Comparison of ENCODE assay signal across 8 cellular contexts in genomic region chrX:10157545-10157944, GRCh38. TPM values are rescaled to one million over a fixed set of nuclear protein-coding genes. Genes with fewer than 3 reads are reported as not detected.
A peak's percentile ranks its signal among the peaks of the same experiment; 100 is the strongest.
DNase-seq lines count a peak whose midpoint lies in the region; ATAC-seq, FAIRE-seq and TF ChIP-seq lines count a peak whose summit lies in the region.

No MANE protein-coding gene starts in this region.

- no peaks in the 10 kb centered on the region for H3K79me2 ChIP-seq in astrocyte (ENCODE audit: insufficient read depth, low read length)
- H3K79me2 ChIP-seq in hepatocyte = no peaks in the 10 kb centered on the region

- no peak for ATAC-seq in effector memory CD8-positive, alpha-beta T cell (replicated peaks)

- H3K4me3 Mint-ChIP-seq in astrocyte (ENCODE audit: unreplicated experiment) = peak overlapping the region; percentile 7
- no peak overlapping the region for H3K4me3 Mint-ChIP-seq in effector memory CD8-positive, alpha-beta T cell

- H3K9me3 ChIP-seq in astrocyte (ENCODE audit: insufficient read depth, low read depth, low read length) (no peaks in the 10 kb centered on the region), hepatocyte (ENCODE audit: low read depth) (no peaks in the 10 kb centered on the region), spleen (no peaks in the 10 kb centered on the region)

- H4K20me1 ChIP-seq in astrocyte (ENCODE audit: insufficient read depth, low read length) = no peaks in the 10 kb centered on the region
- H4K20me1 ChIP-seq in hepatocyte (ENCODE audit: insufficient read depth, poor library complexity, severe bottlenecking) = no peaks in the 10 kb centered on the region

- H3K27ac Mint-ChIP-seq in astrocyte (ENCODE audit: unreplicated experiment) = no peak overlapping the region
- H3K27ac Mint-ChIP-seq in effector memory CD8-positive, alpha-beta T cell = no peak overlapping the region

- intact Hi-C loops in spleen (cut with DNase I; ENCODE audit: low total_unique reads) = no loop called here

- H3K27ac ChIP-seq in astrocyte (ENCODE audit: low read depth, low read length) = peak overlapping the region; percentile 60
- H3K27ac ChIP-seq in hepatocyte = peak overlapping the region; percentile 86
- H3K27ac ChIP-seq in spleen = peak overlapping the region in 6 of 8 donors; percentile 52 to 84 (median 79)

- no peak overlapping the region for H2AFZ ChIP-seq in astrocyte (ENCODE audit: low read depth, low read length)
- peak overlapping the region; percentile 50 for H2AFZ ChIP-seq in hepatocyte

- no peaks in the 10 kb centered on the region for H3K9me3 Mint-ChIP-seq in astrocyte (ENCODE audit: unreplicated experiment)
- no peaks in the 10 kb centered on the region for H3K9me3 Mint-ChIP-seq in effector memory CD8-positive, alpha-beta T cell

- H3K4me3 ChIP-seq in astrocyte (ENCODE audit: insufficient read depth, low read depth, low read length) = peak overlapping the region; percentile 57
- no peak overlapping the region for H3K4me3 ChIP-seq in hepatocyte
- H3K4me3 ChIP-seq in spleen = peak overlapping the region in 5 of 8 donors; percentile 14 to 69 (median 36)

- no peaks in the 10 kb centered on the region for H3K36me3 Mint-ChIP-seq in astrocyte (ENCODE audit: low read depth, unreplicated experiment)
- no peaks in the 10 kb centered on the region for H3K36me3 Mint-ChIP-seq in effector memory CD8-positive, alpha-beta T cell (ENCODE audit: insufficient read depth)

- H3K9me2 ChIP-seq in hepatocyte (replicated peaks; ENCODE audit: insufficient read depth) = no peaks in the 10 kb centered on the region

- H3K36me3 ChIP-seq in astrocyte (ENCODE audit: insufficient read depth, low read length) = no peaks in the 10 kb centered on the region
- H3K36me3 ChIP-seq in hepatocyte (replicated peaks; ENCODE audit: insufficient read depth, low read depth) = no peaks in the 10 kb centered on the region
- H3K36me3 ChIP-seq in spleen = no peaks in the 10 kb centered on the region

- H3K4me1 ChIP-seq in astrocyte (ENCODE audit: insufficient read depth, low read length) (peaks cover 13% of the 10 kb centered on the region), hepatocyte (ENCODE audit: insufficient read depth) (peaks cover 3% of the 10 kb centered on the region), spleen (peaks cover 0 to 42% (median 14%) of the 10 kb centered on the region in 6 donors)

- TF ChIP-seq CTCF in astrocyte (IDR thresholded peaks at IDR 0.05; ENCODE audit: insufficient read depth, low read depth, low read length) = no peak
- no peak for TF ChIP-seq CTCF in hepatocyte (IDR thresholded peaks at IDR 0.05; ENCODE audit: poor library complexity)
- TF ChIP-seq CTCF in spleen (IDR thresholded peaks at IDR 0.05 in 8 of 11, conservative IDR thresholded peaks at IDR 0.05 in 3 of 11) = no peak

- DNase-seq in HT-29 (ENCODE audit: low spot score) (peak; percentile 1), astrocyte (ENCODE audit: low read depth) (peak; percentile 56), hepatocyte (ENCODE audit: low spot score) (no peak), spleen (no peak), NCI-H2107 (lab: John Stamatoyannopoulos, UW) (no peak), HuH-7 (ENCODE audit: low spot score) (no peak), SHP77 treated with DMSO at 0.1 percent for 48 hours (lab: John Stamatoyannopoulos, UW) (no peak)
- no peak for DNase-seq in effector memory CD8-positive, alpha-beta T cell

- no peaks in the 10 kb centered on the region for H3K27me3 Mint-ChIP-seq in astrocyte (ENCODE audit: low read depth, unreplicated experiment)
- peaks cover 34 to 45% of the 10 kb centered on the region in 2 donors for H3K27me3 Mint-ChIP-seq in effector memory CD8-positive, alpha-beta T cell

- no peaks in the 10 kb centered on the region for H3K27me3 ChIP-seq in astrocyte (ENCODE audit: insufficient read depth, low read length)
- H3K27me3 ChIP-seq in hepatocyte = no peaks in the 10 kb centered on the region
- H3K27me3 ChIP-seq in spleen (replicated peaks in 1 of 7) = peaks cover 0 to 48% (median 9%) of the 10 kb centered on the region in 7 donors

- no peak for TF ChIP-seq POLR2A in spleen (IDR thresholded peaks at IDR 0.05)

- peak overlapping the region; percentile 80 for H3K9ac ChIP-seq in astrocyte (ENCODE audit: low read length)

- H3K4me2 ChIP-seq in astrocyte (ENCODE audit: low read length) = peak overlapping the region; percentile 85
- peak overlapping the region; percentile 79 for H3K4me2 ChIP-seq in hepatocyte

- FAIRE-seq in astrocyte (lab: Jason Lieb, UNC) = peak; percentile 84

- 51% methylated on average over 3 of the region's 3 CpGs for WGBS in hepatocyte (ENCODE audit: low lambda C conversion rate, missing lambda C conversion rate)
- WGBS in spleen, 5 donors = 54 to 81% (median 69%) methylated on average over 3 of the region's 3 CpGs

- no peaks in the 10 kb centered on the region for H3K4me1 Mint-ChIP-seq in astrocyte (ENCODE audit: low read depth, unreplicated experiment)
- no peaks in the 10 kb centered on the region for H3K4me1 Mint-ChIP-seq in effector memory CD8-positive, alpha-beta T cell (ENCODE audit: low read depth in 2 of 2)

RNA-seq across cellular contexts. Expression of gene CLCN4, which starts 0.8 kb away (rescaled TPM):
- total RNA-seq in HT-29 (2014; rRNA removed; shearing (Covaris generic)) = 0.26 and 0.31 TPM in 2 replicates
- total RNA-seq in astrocyte = 5.9 and 7.2 TPM in 2 replicates
- total RNA-seq in hepatocyte = 3.8 and 5.9 TPM in 2 replicates
- 1.5 and 2.2 TPM in 2 replicates for polyA plus RNA-seq in hepatocyte
- 10 to 100 TPM in 1 of 7 donors, 1 to 10 TPM in 6; 4.8 to 10.9 (median 5.3) TPM for total RNA-seq in spleen
- under 1 TPM; 0.63 to 0.85 (median 0.64) TPM for polyA plus RNA-seq in spleen

Comparison
In these comparisons a context has a peak if more than half of its experiments do, and no peak if none do; other contexts are left out.
1. DNase-seq: peak in HT-29 (single experiment) and astrocyte (single experiment); none in hepatocyte (single experiment), spleen (single experiment), NCI-H2107 (single experiment), HuH-7 (single experiment), SHP77 treated with DMSO at 0.1 percent for 48 hours (single experiment) and effector memory CD8-positive, alpha-beta T cell (0 of 3).
2. Peak in every context shown above with its lines, with median percentiles within 50 percentile points of each other: H3K27ac ChIP-seq.